ENCODE assay signal across 15 cellular contexts in genomic region chr20:654427-654770, GRCh38. TPM values are rescaled to one million over a fixed set of nuclear protein-coding genes. Genes with fewer than 3 reads are reported as not detected.
A peak's percentile ranks its signal among the peaks of the same experiment; 100 is the strongest.
DNase-seq lines count a peak whose midpoint lies in the region; ATAC-seq and TF ChIP-seq lines count a peak whose summit lies in the region.
"Had no signal": no experiment of that assay in that cellular context is flagged by ENCODE, and none has a peak within 500 bp of the region (broad histone marks: within the 10 kb centered on the region; RNA-seq: fewer than 3 reads in every experiment).

No MANE protein-coding gene starts in this region.

- peaks cover 6% of the 10 kb centered on the region for H3K36me3 Mint-ChIP-seq in activated CD8-positive, alpha-beta memory T cell treated with anti-CD3 and anti-CD28 coated beads, Interleukin-2, amount 10 ng/mL, durations not matched to agents 7 days and 5 days
- peaks cover 19% of the 10 kb centered on the region for H3K36me3 Mint-ChIP-seq in HFFc6 (ENCODE audit: low read depth)
- H3K36me3 Mint-ChIP-seq in brain = peaks cover 17% of the 10 kb centered on the region
- H3K36me3 Mint-ChIP-seq in osteocyte (ENCODE audit: unreplicated experiment) = peaks cover 10% of the 10 kb centered on the region

- TF ChIP-seq CTCF in HFFc6 (IDR thresholded peaks at IDR 0.05) = no peak
- no peak for TF ChIP-seq CTCF in brain (conservative IDR thresholded peaks at IDR 0.05)
- TF ChIP-seq CTCF in osteocyte (IDR thresholded peaks at IDR 0.05) = no peak

- peaks cover 26% of the 10 kb centered on the region for H3K27me3 Mint-ChIP-seq in activated CD8-positive, alpha-beta memory T cell treated with anti-CD3 and anti-CD28 coated beads, Interleukin-2, amount 10 ng/mL, durations not matched to agents 7 days and 5 days
- H3K27me3 Mint-ChIP-seq in HFFc6 (ENCODE audit: insufficient read depth) (peaks cover 3% of the 10 kb centered on the region), brain (peaks cover 22% of the 10 kb centered on the region), osteocyte (ENCODE audit: unreplicated experiment) (peaks cover 12% of the 10 kb centered on the region)

- ATAC-seq in activated CD8-positive, alpha-beta memory T cell treated with anti-CD3 and anti-CD28 coated beads, Interleukin-2, amount 10 ng/mL, durations not matched to agents 7 days and 5 days = no peak
- ATAC-seq in HG03135 (IDR thresholded peaks at IDR 0.05; ENCODE audit: unreplicated experiment) = no peak
- ATAC-seq in GM19455 (IDR thresholded peaks at IDR 0.05; ENCODE audit: unreplicated experiment) = no peak
- ATAC-seq: upper lobe of right lung had no signal

- H3K4me3 Mint-ChIP-seq in activated CD8-positive, alpha-beta memory T cell treated with anti-CD3 and anti-CD28 coated beads, Interleukin-2, amount 10 ng/mL, durations not matched to agents 7 days and 5 days = peak overlapping the region; percentile 82
- H3K4me3 Mint-ChIP-seq in HFFc6 (peak overlapping the region; percentile 85; the same call in 1 of the 2 replicates), brain (peak overlapping the region; percentile 79 to 89 (median 84)), osteocyte (ENCODE audit: unreplicated experiment) (no peak overlapping the region)

- H3K9me3 Mint-ChIP-seq in activated CD8-positive, alpha-beta memory T cell treated with anti-CD3 and anti-CD28 coated beads, Interleukin-2, amount 10 ng/mL, durations not matched to agents 7 days and 5 days (ENCODE audit: low read depth) = no peaks in the 10 kb centered on the region
- H3K9me3 Mint-ChIP-seq in HFFc6 (no peaks in the 10 kb centered on the region), brain (no peaks in the 10 kb centered on the region), osteocyte (ENCODE audit: unreplicated experiment) (no peaks in the 10 kb centered on the region)

- CTCF ChIA-PET in activated CD8-positive, alpha-beta memory T cell treated with anti-CD3 and anti-CD28 coated beads, Interleukin-2, amount 10 ng/mL, durations not matched to agents 7 days and 5 days (lab: Charles Lee) = interaction anchor here (2.0 kb wide), 1 partner anchor 9 kb away, joined by 9 read pairs; no protein-coding TSS in a partner anchor

- H3K4me1 Mint-ChIP-seq in activated CD8-positive, alpha-beta memory T cell treated with anti-CD3 and anti-CD28 coated beads, Interleukin-2, amount 10 ng/mL, durations not matched to agents 7 days and 5 days = peaks cover 26% of the 10 kb centered on the region
- peaks cover 62% of the 10 kb centered on the region for H3K4me1 Mint-ChIP-seq in HFFc6 (ENCODE audit: low read depth)
- H3K4me1 Mint-ChIP-seq in brain = peaks cover 37% of the 10 kb centered on the region
- H3K4me1 Mint-ChIP-seq in osteocyte (ENCODE audit: unreplicated experiment) = peaks cover 32% of the 10 kb centered on the region

- no peak for DNase-seq in activated CD8-positive, alpha-beta memory T cell treated with anti-CD3 and anti-CD28 coated beads, Interleukin-2, amount 10 ng/mL, durations not matched to agents 7 days and 5 days
- no peak for DNase-seq in activated CD8-positive, alpha-beta memory T cell treated with anti-CD3 and anti-CD28 coated beads, Interleukin-2, amount 50 U/mL, for 4 hours
- DNase-seq in HFFc6 = no peak
- no peak for DNase-seq in osteocyte (ENCODE audit: extremely low spot score, unreplicated experiment)
- DNase-seq in midbrain (lab: John Stamatoyannopoulos, UW) = no peak
- DNase-seq: KG1, NCI-H1694 treated with DMSO at 0.1 percent for 48 hours, NCI-H524, upper lobe of right lung had no signal

- H3K27ac Mint-ChIP-seq in activated CD8-positive, alpha-beta memory T cell treated with anti-CD3 and anti-CD28 coated beads, Interleukin-2, amount 10 ng/mL, durations not matched to agents 7 days and 5 days = no peak overlapping the region
- H3K27ac Mint-ChIP-seq in HFFc6 (peak overlapping the region; percentile 82), brain (peak overlapping the region; percentile 8 to 57 (median 33)), osteocyte (ENCODE audit: unreplicated experiment) (peak overlapping the region; percentile 25)

RNA-seq across cellular contexts. Expression of gene SRXN1, which starts 1.4 kb away (rescaled TPM):
- total RNA-seq in activated CD8-positive, alpha-beta memory T cell treated with anti-CD3 and anti-CD28 coated beads, Interleukin-2, amount 10 ng/mL, durations not matched to agents 7 days and 5 days = 10 to 100 TPM; 17.7 to 20.0 TPM
- 10 to 100 TPM; 50.0 to 65.4 (median 58.3) TPM for total RNA-seq in HFFc6 (2021; fragmentation: NEBNext Ultra II Directional; extraction: Animal tissue kit (Norgen Biotek cat#: 25700))
- 7.4 TPM for polyA plus RNA-seq in brain (ENCODE audit: insufficient read depth, low read depth, low replicate concordance)
- total RNA-seq in osteocyte = 12.7 and 14.3 TPM in 2 replicates

RNA-seq across cellular contexts. Expression of gene SCRT2, which starts 21.2 kb away (rescaled TPM):
- total RNA-seq in activated CD8-positive, alpha-beta memory T cell treated with anti-CD3 and anti-CD28 coated beads, Interleukin-2, amount 10 ng/mL, durations not matched to agents 7 days and 5 days = not detected
- not detected for total RNA-seq in HFFc6 (2021; fragmentation: NEBNext Ultra II Directional; extraction: Animal tissue kit (Norgen Biotek cat#: 25700))
- polyA plus RNA-seq in brain (ENCODE audit: insufficient read depth, low read depth, low replicate concordance) = 0.98 TPM
- not detected in 2 replicates for total RNA-seq in osteocyte
- total RNA-seq: fibroblast of lung, lung microvascular endothelial cell, pulmonary artery endothelial cell, upper lobe of right lung had no signal
- polyA plus RNA-seq: fibroblast of lung had no signal

RNA-seq across cellular contexts. Expression of gene TCF15, which starts 44.3 kb away (rescaled TPM):
- not detected for total RNA-seq in activated CD8-positive, alpha-beta memory T cell treated with anti-CD3 and anti-CD28 coated beads, Interleukin-2, amount 10 ng/mL, durations not matched to agents 7 days and 5 days
- total RNA-seq in HFFc6 (2021; fragmentation: NEBNext Ultra II Directional; extraction: Animal tissue kit (Norgen Biotek cat#: 25700)) = not detected
- polyA plus RNA-seq in brain (ENCODE audit: insufficient read depth, low read depth, low replicate concordance) = 0.49 TPM
- not detected in 2 replicates for total RNA-seq in osteocyte
- total RNA-seq: fibroblast of lung had no signal
- polyA plus RNA-seq: fibroblast of lung had no signal
